Comparison of ENCODE assay signal across 1 cellular context in the genomic region with DNA sequence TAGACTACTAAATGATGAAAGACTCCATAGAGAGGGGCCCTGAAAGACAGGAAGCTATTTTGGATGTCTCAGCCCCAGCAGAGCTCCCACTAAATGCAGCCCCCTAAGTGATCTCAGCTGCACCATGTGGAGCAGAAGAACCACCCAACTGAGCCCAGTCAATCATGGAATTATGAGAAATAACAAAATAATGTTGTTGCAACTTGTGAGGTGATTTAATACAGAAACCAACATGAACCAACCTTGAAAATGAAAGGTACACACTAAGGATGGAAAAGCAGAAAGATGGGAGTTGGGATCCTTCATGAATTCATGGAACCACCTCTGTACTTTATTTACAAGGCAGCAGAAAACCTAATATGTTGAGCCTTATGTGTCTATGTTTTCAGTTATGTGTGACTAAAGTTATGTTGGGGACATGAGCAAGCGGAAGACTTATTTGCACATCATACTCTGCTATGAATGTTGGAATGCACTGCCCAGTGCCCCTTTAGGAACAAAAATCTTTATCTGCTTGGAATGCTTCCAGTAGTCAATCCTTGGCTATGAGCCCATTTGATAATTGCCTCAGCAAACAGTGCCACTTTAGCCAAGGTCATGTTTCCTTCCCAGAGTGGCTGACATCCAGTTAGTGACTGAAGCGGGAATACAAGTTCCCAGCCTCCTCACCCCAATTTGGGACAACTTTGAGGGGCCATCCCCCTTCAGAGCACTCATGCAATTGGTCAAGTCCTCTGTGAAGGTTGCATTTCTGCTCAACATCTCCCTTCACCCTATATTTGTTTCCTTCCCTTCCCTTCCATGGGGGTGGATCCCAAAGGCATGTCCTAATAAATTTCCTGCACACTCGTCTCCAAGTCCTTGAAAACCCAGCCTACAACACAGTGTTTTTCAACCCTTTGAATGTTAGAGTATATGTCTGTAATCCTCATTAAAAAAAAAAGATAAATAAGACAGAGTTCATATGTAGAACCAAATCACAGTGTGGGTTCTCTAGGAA.
A peak's percentile ranks its signal among the peaks of the same experiment; 100 is the strongest.
TF ChIP-seq lines count a peak whose summit lies in the region.

No MANE protein-coding gene starts in this region.

TF ChIP-seq in HepG2, 621 proteins besides CTCF, POLR2A, EP300 and RAD21 (continued from another document and continues in another):
- TF ChIP-seq GLMP (CRISPR knock-in tag; IDR thresholded peaks at IDR 0.05; ENCODE audit: borderline replicate concordance), result no peak
- no peak for TF ChIP-seq MTA3 (CRISPR knock-in tag; IDR thresholded peaks at IDR 0.05)
- TF ChIP-seq GPBP1L1 (CRISPR knock-in tag; IDR thresholded peaks at IDR 0.05), result no peak
- TF ChIP-seq ATF7 (IDR thresholded peaks at IDR 0.05), result no peak
- no peak; the same call in 1 of the 2 replicates for TF ChIP-seq ATF7 (CRISPR knock-in tag; IDR thresholded peaks at IDR 0.05)
- TF ChIP-seq ZNF598 (CRISPR knock-in tag; IDR thresholded peaks at IDR 0.05; ENCODE audit: borderline replicate concordance), result no peak
- no peak for TF ChIP-seq ZFAT (CRISPR knock-in tag; conservative IDR thresholded peaks at IDR 0.05)
- TF ChIP-seq, protein P1, sequence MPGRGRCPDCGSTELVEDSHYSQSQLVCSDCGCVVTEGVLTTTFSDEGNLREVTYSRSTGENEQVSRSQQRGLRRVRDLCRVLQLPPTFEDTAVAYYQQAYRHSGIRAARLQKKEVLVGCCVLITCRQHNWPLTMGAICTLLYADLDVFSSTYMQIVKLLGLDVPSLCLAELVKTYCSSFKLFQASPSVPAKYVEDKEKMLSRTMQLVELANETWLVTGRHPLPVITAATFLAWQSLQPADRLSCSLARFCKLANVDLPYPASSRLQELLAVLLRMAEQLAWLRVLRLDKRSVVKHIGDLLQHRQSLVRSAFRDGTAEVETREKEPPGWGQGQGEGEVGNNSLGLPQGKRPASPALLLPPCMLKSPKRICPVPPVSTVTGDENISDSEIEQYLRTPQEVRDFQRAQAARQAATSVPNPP (CRISPR knock-in tag; IDR thresholded peaks at IDR 0.05), result no peak
- TF ChIP-seq MIXL1 (CRISPR knock-in tag; IDR thresholded peaks at IDR 0.05), result peak; percentile 100
- peak; percentile 90 for TF ChIP-seq MED8 (CRISPR knock-in tag; IDR thresholded peaks at IDR 0.05; ENCODE audit: insufficient replicate concordance)
- peak; percentile 63; the same call in 1 of the 2 replicates for TF ChIP-seq MIER2 (CRISPR knock-in tag; IDR thresholded peaks at IDR 0.05)
- TF ChIP-seq POLR2G (IDR thresholded peaks at IDR 0.05; ENCODE audit: low read depth, low read length), result no peak; the same call in 1 of the 2 replicates
- no peak for TF ChIP-seq ARID2 (CRISPR knock-in tag; IDR thresholded peaks at IDR 0.05; ENCODE audit: borderline replicate concordance)
- TF ChIP-seq SKI (IDR thresholded peaks at IDR 0.05; ENCODE audit: partially characterized antibody), result peak; percentile 91
- TF ChIP-seq CHD4 (IDR thresholded peaks at IDR 0.05; ENCODE audit: borderline replicate concordance, low read length), result peak; percentile 88; the same call in 1 of the 2 replicates
- TF ChIP-seq SETDB1 (CRISPR knock-in tag; IDR thresholded peaks at IDR 0.05; ENCODE audit: borderline replicate concordance), result peak; percentile 95
- no peak for TF ChIP-seq EED (CRISPR knock-in tag; IDR thresholded peaks at IDR 0.05)
- no peak; the same call in 1 of the 2 replicates for TF ChIP-seq ZFY (CRISPR knock-in tag; IDR thresholded peaks at IDR 0.05)
- TF ChIP-seq SMARCE1 (IDR thresholded peaks at IDR 0.05; ENCODE audit: borderline replicate concordance), result no peak
- TF ChIP-seq LCORL (IDR thresholded peaks at IDR 0.05), result peak; percentile 97
- peak; percentile 98 for TF ChIP-seq LCORL (CRISPR knock-in tag; IDR thresholded peaks at IDR 0.05)
- TF ChIP-seq, protein P2, sequence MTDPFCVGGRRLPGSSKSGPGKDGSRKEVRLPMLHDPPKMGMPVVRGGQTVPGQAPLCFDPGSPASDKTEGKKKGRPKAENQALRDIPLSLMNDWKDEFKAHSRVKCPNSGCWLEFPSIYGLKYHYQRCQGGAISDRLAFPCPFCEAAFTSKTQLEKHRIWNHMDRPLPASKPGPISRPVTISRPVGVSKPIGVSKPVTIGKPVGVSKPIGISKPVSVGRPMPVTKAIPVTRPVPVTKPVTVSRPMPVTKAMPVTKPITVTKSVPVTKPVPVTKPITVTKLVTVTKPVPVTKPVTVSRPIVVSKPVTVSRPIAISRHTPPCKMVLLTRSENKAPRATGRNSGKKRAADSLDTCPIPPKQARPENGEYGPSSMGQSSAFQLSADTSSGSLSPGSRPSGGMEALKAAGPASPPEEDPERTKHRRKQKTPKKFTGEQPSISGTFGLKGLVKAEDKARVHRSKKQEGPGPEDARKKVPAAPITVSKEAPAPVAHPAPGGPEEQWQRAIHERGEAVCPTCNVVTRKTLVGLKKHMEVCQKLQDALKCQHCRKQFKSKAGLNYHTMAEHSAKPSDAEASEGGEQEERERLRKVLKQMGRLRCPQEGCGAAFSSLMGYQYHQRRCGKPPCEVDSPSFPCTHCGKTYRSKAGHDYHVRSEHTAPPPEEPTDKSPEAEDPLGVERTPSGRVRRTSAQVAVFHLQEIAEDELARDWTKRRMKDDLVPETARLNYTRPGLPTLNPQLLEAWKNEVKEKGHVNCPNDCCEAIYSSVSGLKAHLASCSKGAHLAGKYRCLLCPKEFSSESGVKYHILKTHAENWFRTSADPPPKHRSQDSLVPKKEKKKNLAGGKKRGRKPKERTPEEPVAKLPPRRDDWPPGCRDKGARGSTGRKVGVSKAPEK (CRISPR knock-in tag; IDR thresholded peaks at IDR 0.05; ENCODE audit: borderline replicate concordance), result no peak
- TF ChIP-seq ZNF256 (CRISPR knock-in tag; conservative IDR thresholded peaks at IDR 0.05), result 0 out of 2 replicates have a peak, but pooled peaks have one; percentile 11
- no peak for TF ChIP-seq CBX2 (IDR thresholded peaks at IDR 0.05; ENCODE audit: low read depth, low read length)
- TF ChIP-seq CBX2 (CRISPR knock-in tag; IDR thresholded peaks at IDR 0.05; ENCODE audit: low read depth), result 0 out of 2 replicates have a peak, but pooled peaks have one; percentile 36
- TF ChIP-seq CERS6 (CRISPR knock-in tag; IDR thresholded peaks at IDR 0.05), result no peak
- peak; percentile 92; the same call in 1 of the 2 replicates for TF ChIP-seq MLX (CRISPR knock-in tag; IDR thresholded peaks at IDR 0.05)
- TF ChIP-seq JUNB (CRISPR knock-in tag; IDR thresholded peaks at IDR 0.05; ENCODE audit: borderline replicate concordance), result 0 out of 2 replicates have a peak, but pooled peaks have one; percentile 20
- peak; percentile 98 for TF ChIP-seq FOXO1 (CRISPR knock-in tag; IDR thresholded peaks at IDR 0.05)
- peak; percentile 47 for TF ChIP-seq STAG1 (CRISPR knock-in tag; IDR thresholded peaks at IDR 0.05)
- no peak for TF ChIP-seq ZNF441 (CRISPR knock-in tag; IDR thresholded peaks at IDR 0.05; ENCODE audit: borderline replicate concordance)
- no peak; the same call in 1 of the 2 replicates for TF ChIP-seq ATF6 (CRISPR knock-in tag; conservative IDR thresholded peaks at IDR 0.05)
- peak; percentile 49; the same call in 1 of the 2 replicates for TF ChIP-seq UBTF (CRISPR knock-in tag; IDR thresholded peaks at IDR 0.05)
- TF ChIP-seq MYC (CRISPR knock-in tag; IDR thresholded peaks at IDR 0.05; ENCODE audit: borderline replicate concordance), result no peak
- TF ChIP-seq ZBTB43 (CRISPR knock-in tag; conservative IDR thresholded peaks at IDR 0.05), result peak; percentile 78
- no peak for TF ChIP-seq ZNF382 (CRISPR knock-in tag; IDR thresholded peaks at IDR 0.05; ENCODE audit: borderline replicate concordance)
- TF ChIP-seq SSRP1 (CRISPR knock-in tag; IDR thresholded peaks at IDR 0.05), result peak; percentile 22; the same call in 1 of the 2 replicates
- TF ChIP-seq KLF12 (CRISPR knock-in tag; IDR thresholded peaks at IDR 0.05; ENCODE audit: borderline replicate concordance), result peak; percentile 37; the same call in 1 of the 2 replicates
- TF ChIP-seq, protein P3, sequence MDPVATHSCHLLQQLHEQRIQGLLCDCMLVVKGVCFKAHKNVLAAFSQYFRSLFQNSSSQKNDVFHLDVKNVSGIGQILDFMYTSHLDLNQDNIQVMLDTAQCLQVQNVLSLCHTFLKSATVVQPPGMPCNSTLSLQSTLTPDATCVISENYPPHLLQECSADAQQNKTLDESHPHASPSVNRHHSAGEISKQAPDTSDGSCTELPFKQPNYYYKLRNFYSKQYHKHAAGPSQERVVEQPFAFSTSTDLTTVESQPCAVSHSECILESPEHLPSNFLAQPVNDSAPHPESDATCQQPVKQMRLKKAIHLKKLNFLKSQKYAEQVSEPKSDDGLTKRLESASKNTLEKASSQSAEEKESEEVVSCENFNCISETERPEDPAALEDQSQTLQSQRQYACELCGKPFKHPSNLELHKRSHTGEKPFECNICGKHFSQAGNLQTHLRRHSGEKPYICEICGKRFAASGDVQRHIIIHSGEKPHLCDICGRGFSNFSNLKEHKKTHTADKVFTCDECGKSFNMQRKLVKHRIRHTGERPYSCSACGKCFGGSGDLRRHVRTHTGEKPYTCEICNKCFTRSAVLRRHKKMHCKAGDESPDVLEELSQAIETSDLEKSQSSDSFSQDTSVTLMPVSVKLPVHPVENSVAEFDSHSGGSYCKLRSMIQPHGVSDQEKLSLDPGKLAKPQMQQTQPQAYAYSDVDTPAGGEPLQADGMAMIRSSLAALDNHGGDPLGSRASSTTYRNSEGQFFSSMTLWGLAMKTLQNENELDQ (CRISPR knock-in tag; IDR thresholded peaks at IDR 0.05; ENCODE audit: borderline replicate concordance), result peak; percentile 38; the same call in 1 of the 2 replicates
- TF ChIP-seq ZNF556 (CRISPR knock-in tag; IDR thresholded peaks at IDR 0.05; ENCODE audit: borderline replicate concordance), result peak; percentile 54
- TF ChIP-seq ZNF124 (CRISPR knock-in tag; IDR thresholded peaks at IDR 0.05), result peak; percentile 80
- peak; percentile 79; the same call in 1 of the 2 replicates for TF ChIP-seq RFXAP (CRISPR knock-in tag; IDR thresholded peaks at IDR 0.05; ENCODE audit: borderline replicate concordance)
